8 cellular contexts compared by ENCODE assay signal in the genomic region with DNA sequence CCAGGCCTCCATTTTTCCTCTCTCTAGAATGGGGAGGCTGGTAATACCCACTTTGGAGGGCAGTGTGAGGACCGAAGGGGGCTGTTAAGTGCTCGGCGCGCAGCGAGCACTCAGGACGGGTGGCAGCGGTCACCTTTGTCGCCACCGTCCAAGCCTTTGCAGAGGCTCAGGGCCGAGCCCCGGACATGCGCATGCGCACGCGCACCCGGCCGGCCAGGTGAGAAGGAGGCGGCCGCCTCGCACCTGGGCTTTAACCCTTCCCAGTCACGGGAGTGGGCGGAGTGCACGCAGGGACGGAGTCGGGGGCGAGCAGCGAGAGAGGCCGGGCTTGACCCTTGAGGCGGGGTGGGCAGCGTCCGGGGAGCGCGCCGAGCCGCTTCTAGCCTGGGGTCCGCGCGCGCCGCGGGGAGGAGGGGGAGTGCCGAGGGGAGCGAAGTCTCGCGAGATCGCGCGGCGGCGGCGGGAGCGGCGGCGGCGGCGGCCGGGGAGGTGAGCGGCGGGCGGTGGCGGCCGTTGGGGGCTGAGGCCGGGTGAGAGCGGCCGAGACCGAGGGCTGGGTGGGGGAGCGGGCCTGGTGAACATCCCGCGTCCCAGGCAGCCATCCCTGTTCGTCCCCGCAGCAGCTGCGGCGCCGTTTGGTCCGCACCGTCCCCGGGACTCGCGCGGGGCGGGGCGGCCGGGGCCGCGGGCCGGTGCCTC. TPM values are rescaled to one million over a fixed set of nuclear protein-coding genes. Genes with fewer than 3 reads are reported as not detected.
A peak's percentile ranks its signal among the peaks of the same experiment; 100 is the strongest.
DNase-seq lines count a peak whose midpoint lies in the region; ATAC-seq and TF ChIP-seq lines count a peak whose summit lies in the region.

A gene with protein sequence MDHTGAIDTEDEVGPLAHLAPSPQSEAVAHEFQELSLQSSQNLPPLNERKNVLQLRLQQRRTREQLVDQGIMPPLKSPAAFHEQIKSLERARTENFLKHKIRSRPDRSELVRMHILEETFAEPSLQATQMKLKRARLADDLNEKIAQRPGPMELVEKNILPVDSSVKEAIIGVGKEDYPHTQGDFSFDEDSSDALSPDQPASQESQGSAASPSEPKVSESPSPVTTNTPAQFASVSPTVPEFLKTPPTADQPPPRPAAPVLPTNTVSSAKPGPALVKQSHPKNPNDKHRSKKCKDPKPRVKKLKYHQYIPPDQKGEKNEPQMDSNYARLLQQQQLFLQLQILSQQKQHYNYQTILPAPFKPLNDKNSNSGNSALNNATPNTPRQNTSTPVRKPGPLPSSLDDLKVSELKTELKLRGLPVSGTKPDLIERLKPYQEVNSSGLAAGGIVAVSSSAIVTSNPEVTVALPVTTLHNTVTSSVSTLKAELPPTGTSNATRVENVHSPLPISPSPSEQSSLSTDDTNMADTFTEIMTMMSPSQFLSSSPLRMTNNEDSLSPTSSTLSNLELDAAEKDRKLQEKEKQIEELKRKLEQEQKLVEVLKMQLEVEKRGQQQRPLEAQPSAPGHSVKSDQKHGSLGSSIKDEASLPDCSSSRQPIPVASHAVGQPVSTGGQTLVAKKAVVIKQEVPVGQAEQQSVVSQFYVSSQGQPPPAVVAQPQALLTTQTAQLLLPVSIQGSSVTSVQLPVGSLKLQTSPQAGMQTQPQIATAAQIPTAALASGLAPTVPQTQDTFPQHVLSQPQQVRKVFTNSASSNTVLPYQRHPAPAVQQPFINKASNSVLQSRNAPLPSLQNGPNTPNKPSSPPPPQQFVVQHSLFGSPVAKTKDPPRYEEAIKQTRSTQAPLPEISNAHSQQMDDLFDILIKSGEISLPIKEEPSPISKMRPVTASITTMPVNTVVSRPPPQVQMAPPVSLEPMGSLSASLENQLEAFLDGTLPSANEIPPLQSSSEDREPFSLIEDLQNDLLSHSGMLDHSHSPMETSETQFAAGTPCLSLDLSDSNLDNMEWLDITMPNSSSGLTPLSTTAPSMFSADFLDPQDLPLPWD (plus strand): TSS at position 443 of the 699 bp plus-strand sequence. CDS start 69,288 bp downstream, outside the sequence.

- H3K27me3 Mint-ChIP-seq in activated naive CD4-positive, alpha-beta T cell treated with anti-CD3 and anti-CD28 coated beads for 36 hours (ENCODE audit: low read depth): no peaks in the 10 kb centered on the region

- no peak for TF ChIP-seq CTCF in gastroesophageal sphincter (IDR thresholded peaks at IDR 0.05)

- no peaks in the 10 kb centered on the region for H3K9me3 Mint-ChIP-seq in activated naive CD4-positive, alpha-beta T cell treated with anti-CD3 and anti-CD28 coated beads for 36 hours

- CTCF ChIA-PET in activated naive CD4-positive, alpha-beta T cell treated with anti-CD3 and anti-CD28 coated beads for 36 hours (lab: Charles Lee): no interaction called here

- H3K27ac Mint-ChIP-seq in activated naive CD4-positive, alpha-beta T cell treated with anti-CD3 and anti-CD28 coated beads for 36 hours: peak within 1 kb of the TSS; percentile 59

- H3K27ac ChIP-seq in SJSA1: peak within 1 kb of the TSS; percentile 64
- H3K27ac ChIP-seq in gastroesophageal sphincter: peak within 1 kb of the TSS; percentile 48 to 92 (median 84)
- peak within 1 kb of the TSS; percentile 43 for H3K27ac ChIP-seq in substantia nigra (ENCODE audit: low read depth, low read length, poor library complexity, severe bottlenecking)

- peak within 1 kb of the TSS; percentile 88 for H3K4me3 ChIP-seq in SJSA1
- H3K4me3 ChIP-seq in gastroesophageal sphincter: peak within 1 kb of the TSS; percentile 90 to 93

- H3K9me3 ChIP-seq in SJSA1 (replicated peaks): no peaks in the 10 kb centered on the region
- no peaks in the 10 kb centered on the region for H3K9me3 ChIP-seq in gastroesophageal sphincter

- WGBS in gastroesophageal sphincter (ENCODE audit: low coverage in 1 of 2), 2 donors: 0% methylated on average over 2 of the region's 86 CpGs; no CpG with 5 or more reads in 1 of the 2 donors

- no peaks in the 10 kb centered on the region for H3K36me3 Mint-ChIP-seq in activated naive CD4-positive, alpha-beta T cell treated with anti-CD3 and anti-CD28 coated beads for 36 hours (ENCODE audit: low read depth)

- H3K4me1 Mint-ChIP-seq in activated naive CD4-positive, alpha-beta T cell treated with anti-CD3 and anti-CD28 coated beads for 36 hours (ENCODE audit: low read depth): peaks cover 11% of the 10 kb centered on the region

- no peak for TF ChIP-seq EP300 in gastroesophageal sphincter (IDR thresholded peaks at IDR 0.05)

- DNase-seq in DMS79 treated with DMSO at 0.1 percent for 48 hours (lab: John Stamatoyannopoulos, UW) (peak; percentile 88), KBM-7 (peak; percentile 72), SJSA1 (ENCODE audit: low read depth in 1 of 2, low spot score in 2 of 2) (peak; percentile 79 to 80), nucleus accumbens (lab: John Stamatoyannopoulos, UW) (peak in 45 of 56 donors; percentile 13 to 89 (median 56)), substantia nigra (lab: John Stamatoyannopoulos, UW) (peak in 39 of 49 donors; percentile 4 to 86 (median 38))
- peak; percentile 76 for DNase-seq in activated naive CD4-positive, alpha-beta T cell treated with anti-CD3 and anti-CD28 coated beads for 36 hours

- H3K27me3 ChIP-seq in SJSA1 (replicated peaks) (no peaks in the 10 kb centered on the region), gastroesophageal sphincter (no peaks in the 10 kb centered on the region)

- peaks cover 5% of the 10 kb centered on the region for H3K4me1 ChIP-seq in SJSA1 (replicated peaks)
- peaks cover 0 to 42% (median 0%) of the 10 kb centered on the region in 3 donors for H3K4me1 ChIP-seq in gastroesophageal sphincter

- TF ChIP-seq POLR2A in gastroesophageal sphincter (IDR thresholded peaks at IDR 0.05): peak; percentile 52 to 61

- ATAC-seq in GM21619 (IDR thresholded peaks at IDR 0.05; ENCODE audit: unreplicated experiment): peak; percentile 81
- peak; percentile 89 for ATAC-seq in gastroesophageal sphincter

- intact Hi-C loops in activated naive CD4-positive, alpha-beta T cell treated with anti-CD3 and anti-CD28 coated beads for 36 hours (cut with micrococcal nuclease): loop anchor here (5.0 kb wide), 3 partner anchors 121 to 216 kb away; no protein-coding TSS in a partner anchor

- in situ Hi-C loops in KBM-7 (cut with MboI; ENCODE audit: low pct_unique_long_range_greater_than_20kb, low sequenced_read_pairs): no loop called here

- H3K4me3 Mint-ChIP-seq in activated naive CD4-positive, alpha-beta T cell treated with anti-CD3 and anti-CD28 coated beads for 36 hours: peak within 1 kb of the TSS; percentile 86

- peaks cover 9% of the 10 kb centered on the region for H3K36me3 ChIP-seq in SJSA1
- H3K36me3 ChIP-seq in gastroesophageal sphincter: peaks cover 0 to 6% of the 10 kb centered on the region in 2 donors

RNA-seq across cellular contexts. Expression of the gene that starts here (rescaled TPM):
- total RNA-seq in SJSA1 (2014; rRNA removed; shearing (Covaris generic)): 7.0 and 12.1 TPM in 2 replicates
- total RNA-seq in activated naive CD4-positive, alpha-beta T cell treated with anti-CD3 and anti-CD28 coated beads for 36 hours: 1 to 10 TPM; 8.2 to 8.4 TPM
- total RNA-seq in gastroesophageal sphincter: 10 to 100 TPM; 38.8 to 53.1 (median 41.1) TPM

Comparison
In these comparisons a context has a peak if more than half of its experiments do, and no peak if none do; other contexts are left out.
1. Peak in every context shown above with its lines: DNase-seq, ATAC-seq, H3K4me3 ChIP-seq and H3K27ac ChIP-seq.
2. DNase-seq: peak in every context shown above with its lines; median percentile 88 in DMS79 treated with DMSO at 0.1 percent for 48 hours; 80 in SJSA1; 76 in activated naive CD4-positive, alpha-beta T cell treated with anti-CD3 and anti-CD28 coated beads for 36 hours; 72 in KBM-7; 56 in nucleus accumbens; 38 in substantia nigra.